ENCODE assay signal across 18 cellular contexts in genomic region chr15:63444607-63445006, GRCh38. TPM values are rescaled to one million over a fixed set of nuclear protein-coding genes. Genes with fewer than 3 reads are reported as not detected.
DNase-seq lines count a peak whose midpoint lies in the region; ATAC-seq, FAIRE-seq and TF ChIP-seq lines count a peak whose summit lies in the region.
"Had no signal": no experiment of that assay in that cellular context is flagged by ENCODE, and none has a peak within 500 bp of the region (broad histone marks: within the 10 kb centered on the region; RNA-seq: fewer than 3 reads in every experiment).

No MANE protein-coding gene starts in this region.

- CTCF ChIA-PET in CD8-positive, alpha-beta memory T cell (lab: Charles Lee) = interaction anchor here (1.4 kb wide), 1 partner anchor 43 kb away, joined by 4 read pairs; no protein-coding TSS in a partner anchor

- H3K9me3 ChIP-seq in CD8-positive, alpha-beta memory T cell (ENCODE audit: low read length) = no peaks in the 10 kb centered on the region
- no peaks in the 10 kb centered on the region for H3K9me3 ChIP-seq in T-helper 17 cell (ENCODE audit: control insufficient read depth, low read length, poor library complexity, severe bottlenecking)
- H3K9me3 ChIP-seq in liver (ENCODE audit: control insufficient read depth in 4 of 4, low read length in 3 of 4) = no peaks in the 10 kb centered on the region
- no peaks in the 10 kb centered on the region for H3K9me3 ChIP-seq in small intestine (ENCODE audit: control insufficient read depth, low read depth)
- H3K9me3 ChIP-seq: BE2C, Caco-2 had no signal

- H3K36me3 Mint-ChIP-seq in CD8-positive, alpha-beta memory T cell = no peaks in the 10 kb centered on the region
- H3K36me3 Mint-ChIP-seq in T-helper 17 cell (ENCODE audit: low read depth) = no peaks in the 10 kb centered on the region
- H3K36me3 Mint-ChIP-seq: CD8-positive, alpha-beta T cell had no signal

- H3K4me1 ChIP-seq in CD8-positive, alpha-beta memory T cell (ENCODE audit: insufficient read depth, low read length) = peaks cover 25% of the 10 kb centered on the region
- H3K4me1 ChIP-seq in liver (ENCODE audit: control insufficient read depth in 4 of 4, insufficient read depth in 4 of 4, low read length in 3 of 4) (peaks cover 0 to 35% (median 22%) of the 10 kb centered on the region in 4 donors), small intestine (ENCODE audit: control insufficient read depth in 2 of 2, insufficient read depth in 1 of 2, low read depth in 1 of 2, low read length in 1 of 2) (peaks cover 1 to 4% of the 10 kb centered on the region in 2 donors)

- H3K27me3 ChIP-seq in CD8-positive, alpha-beta memory T cell (ENCODE audit: insufficient read depth, low read length, poor library complexity, severe bottlenecking) = no peaks in the 10 kb centered on the region
- no peaks in the 10 kb centered on the region for H3K27me3 ChIP-seq in liver (ENCODE audit: control insufficient read depth in 4 of 4, insufficient read depth in 4 of 4, low read length in 3 of 4)
- no peaks in the 10 kb centered on the region for H3K27me3 ChIP-seq in small intestine (ENCODE audit: control insufficient read depth in 2 of 2, insufficient read depth in 2 of 2, low read length in 2 of 2)
- H3K27me3 ChIP-seq: BE2C had no signal

- H3K27me3 Mint-ChIP-seq in CD8-positive, alpha-beta memory T cell = peaks cover 3 to 10% of the 10 kb centered on the region in 2 donors
- peaks cover 5% of the 10 kb centered on the region for H3K27me3 Mint-ChIP-seq in T-helper 17 cell

- ATAC-seq in T-helper 17 cell (no peak), HG03442 (IDR thresholded peaks at IDR 0.05; ENCODE audit: unreplicated experiment) (no peak), HG03378 (IDR thresholded peaks at IDR 0.05; ENCODE audit: unreplicated experiment) (no peak)
- ATAC-seq: CD8-positive, alpha-beta T cell; HCT116 had no signal

- H3K9me3 Mint-ChIP-seq in CD8-positive, alpha-beta memory T cell = no peaks in the 10 kb centered on the region
- H3K9me3 Mint-ChIP-seq: CD8-positive, alpha-beta T cell; IgD-negative memory B cell had no signal

- no peaks in the 10 kb centered on the region for H3K36me3 ChIP-seq in CD8-positive, alpha-beta memory T cell (ENCODE audit: insufficient read depth, low read length)
- no peaks in the 10 kb centered on the region for H3K36me3 ChIP-seq in liver (ENCODE audit: control insufficient read depth in 4 of 4, insufficient read depth in 3 of 4, low read depth in 1 of 4, low read length in 3 of 4)
- no peaks in the 10 kb centered on the region for H3K36me3 ChIP-seq in small intestine (ENCODE audit: control insufficient read depth in 2 of 2, insufficient read depth in 2 of 2, low read length in 2 of 2)
- H3K36me3 ChIP-seq: BE2C had no signal

- no peak for DNase-seq in CD8-positive, alpha-beta memory T cell
- DNase-seq in T-helper 17 cell = no peak
- DNase-seq in small intestine = peak; percentile 66
- no peak for DNase-seq in activated CD4-positive, alpha-beta T cell treated with anti-CD3 and anti-CD28 coated beads, Interleukin-2, amount 50 U/mL, for 48 hours
- DNase-seq: BE2C, Caco-2, DND-41, GDM1 had no signal

- H3K4me3 Mint-ChIP-seq in CD8-positive, alpha-beta memory T cell = no peak overlapping the region
- no peak overlapping the region for H3K4me3 Mint-ChIP-seq in T-helper 17 cell
- H3K4me3 Mint-ChIP-seq: CD8-positive, alpha-beta T cell; IgD-negative memory B cell had no signal

- no peak overlapping the region for H3K9ac ChIP-seq in liver (ENCODE audit: low read depth in 1 of 2, low read length in 2 of 2)

- peaks cover 13 to 56% (median 49%) of the 10 kb centered on the region in 3 donors for H3K4me1 Mint-ChIP-seq in CD8-positive, alpha-beta memory T cell
- peaks cover 16% of the 10 kb centered on the region for H3K4me1 Mint-ChIP-seq in T-helper 17 cell

- no peak for TF ChIP-seq CTCF in liver (IDR thresholded peaks at IDR 0.05; ENCODE audit: low read depth, low read length, missing input control)

- POLR2A ChIA-PET in CD8-positive, alpha-beta memory T cell (lab: Charles Lee) = interaction anchor here (0.9 kb wide), 1 partner anchor 24 kb away, joined by 3 read pairs; no protein-coding TSS in a partner anchor

- no peak overlapping the region for H3K27ac ChIP-seq in CD8-positive, alpha-beta memory T cell (ENCODE audit: low read depth, low read length)
- no peak overlapping the region for H3K27ac ChIP-seq in liver (ENCODE audit: low read depth in 1 of 2, low read length in 2 of 2)
- no peak overlapping the region for H3K27ac ChIP-seq in small intestine (ENCODE audit: low read depth in 1 of 2, low read length in 1 of 2)
- H3K27ac ChIP-seq: C4-2B had no signal

- FAIRE-seq in small intestine (lab: Jason Lieb, UNC) = no peak
- FAIRE-seq: A204.1, GM12892, H54 had no signal

- TF ChIP-seq RAD21 in liver (IDR thresholded peaks at IDR 0.05) = peak; percentile 33 to 46

- H3K4me3 ChIP-seq in CD8-positive, alpha-beta memory T cell (ENCODE audit: low read length) = no peak overlapping the region
- H3K4me3 ChIP-seq in liver (ENCODE audit: low read depth in 1 of 3, low read length in 3 of 3) (no peak overlapping the region), small intestine (ENCODE audit: low read depth in 1 of 2, low read length in 2 of 2) (no peak overlapping the region)

- peak overlapping the region in 5 of 8 donors; percentile 26 to 84 (median 70) for H3K27ac Mint-ChIP-seq in CD8-positive, alpha-beta memory T cell
- H3K27ac Mint-ChIP-seq in T-helper 17 cell = peak overlapping the region; percentile 74
- H3K27ac Mint-ChIP-seq: CD8-positive, alpha-beta T cell; IgD-negative memory B cell had no signal

TF ChIP-seq in liver, 16 proteins besides CTCF, POLR2A, EP300 and RAD21 (continues in another document):
- peak; percentile 31 for TF ChIP-seq FOXA2 (IDR thresholded peaks at IDR 0.05)
- TF ChIP-seq ZBTB33 (IDR thresholded peaks at IDR 0.05) = no peak
- peak; percentile 20 for TF ChIP-seq NR2F2 (IDR thresholded peaks at IDR 0.05)
- TF ChIP-seq EGR1 (IDR thresholded peaks at IDR 0.05; ENCODE audit: low read depth in 2 of 2) = peak in 1 of 2 donors; percentile 36
- peak; percentile 86 for TF ChIP-seq HNF4G (IDR thresholded peaks at IDR 0.05)
- TF ChIP-seq YY1 (IDR thresholded peaks at IDR 0.05) = peak; percentile 77
- TF ChIP-seq RXRA (IDR thresholded peaks at IDR 0.05) = peak; percentile 90 to 93
- no peak for TF ChIP-seq FOXA1 (IDR thresholded peaks at IDR 0.05)
- peak; percentile 90 for TF ChIP-seq SP1 (IDR thresholded peaks at IDR 0.05)
- no peak for TF ChIP-seq GABPA (IDR thresholded peaks at IDR 0.05 in 1 of 2, conservative IDR thresholded peaks at IDR 0.05 in 1 of 2)
- TF ChIP-seq ATF3 (IDR thresholded peaks at IDR 0.05) = no peak
- peak; percentile 39 for TF ChIP-seq REST (IDR thresholded peaks at IDR 0.05)
- TF ChIP-seq TAF1 (conservative IDR thresholded peaks at IDR 0.05) = no peak
- TF ChIP-seq HNF4A (conservative IDR thresholded peaks at IDR 0.05) = peak; percentile 94 to 95
- TF ChIP-seq MAX (IDR thresholded peaks at IDR 0.05) = peak; percentile 60

RNA-seq across cellular contexts. Expression of gene USP3, which starts 59.8 kb away (rescaled TPM):
- 10 to 100 TPM; 36.6 to 38.0 TPM for total RNA-seq in CD8-positive, alpha-beta memory T cell
- 50.7 TPM for polyA plus RNA-seq in CD8-positive, alpha-beta memory T cell
- 100 to 1,000 TPM; 219 to 288 TPM for total RNA-seq in T-helper 17 cell
- total RNA-seq in liver = 10 to 100 TPM; 17.3 to 25.4 TPM
- polyA plus RNA-seq in liver = 10 to 100 TPM in 1 of 2 donors, 1 to 10 TPM in 1; 8.5 to 12.3 TPM
- polyA plus RNA-seq in small intestine = 10 to 100 TPM; 24.7 to 30.0 (median 27.8) TPM

Comparison
In these comparisons a context has a peak if more than half of its experiments do, and no peak if none do; other contexts are left out.
1. RNA of gene USP3, which starts 59.8 kb away (total RNA-seq): 219 to 288 TPM in T-helper 17 cell; 36.6 to 38.0 TPM in CD8-positive, alpha-beta memory T cell and 17.3 to 25.4 TPM in liver; every median in the first group is over 4 times any median in the second.